Comparison of ENCODE assay signal across 8 cellular contexts in the genomic region with DNA sequence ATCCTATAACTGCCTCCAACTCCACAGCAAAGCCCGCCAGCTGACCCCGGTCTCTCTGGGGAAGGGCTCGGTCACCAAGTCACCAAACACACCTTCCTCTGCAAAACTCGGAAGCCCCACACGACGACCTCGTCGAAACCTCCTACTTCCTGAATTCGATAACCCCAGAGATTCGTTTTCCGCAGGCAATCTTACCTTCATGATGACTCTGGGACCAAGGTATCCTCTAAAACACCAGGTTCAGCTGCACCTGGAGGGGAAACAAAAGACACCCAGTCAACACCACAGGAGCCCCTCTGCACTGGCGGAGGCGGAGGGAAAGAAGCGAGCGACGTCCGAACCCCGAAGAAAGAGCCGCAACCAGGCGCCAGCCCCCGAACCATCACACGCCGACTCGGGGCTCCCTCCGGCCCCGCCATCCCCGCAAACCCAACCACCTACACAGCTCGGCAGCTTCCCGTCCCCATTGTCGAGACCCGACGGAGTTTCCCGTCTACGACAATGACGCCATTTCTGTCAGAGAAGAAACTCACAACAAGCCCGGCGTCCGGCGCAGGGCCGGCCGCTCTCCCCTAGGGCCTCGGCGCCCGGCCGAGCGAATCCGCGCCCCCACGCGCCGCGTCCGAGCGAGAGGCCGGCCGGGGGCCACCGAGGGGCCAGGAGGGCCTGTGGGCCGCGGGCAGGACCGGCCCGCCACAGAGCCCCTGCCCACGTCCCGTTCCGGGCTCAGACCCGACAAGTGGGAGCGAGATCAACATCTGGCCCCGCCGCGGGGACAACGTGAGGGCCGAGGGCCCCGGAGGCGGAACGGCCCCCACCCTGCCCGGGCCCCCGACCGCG.
DNase-seq lines count a peak whose midpoint lies in the region; ATAC-seq lines count a peak whose summit lies in the region.

No MANE protein-coding gene starts in this region.

- H3K27ac ChIP-seq in duodenal mucosa (ENCODE audit: low read depth, low read length), result peak overlapping the region; percentile 95

- no peaks in the 10 kb centered on the region for H3K9me3 ChIP-seq in duodenal mucosa (ENCODE audit: control insufficient read depth in 1 of 2, low read length in 2 of 2)

- H3K9ac ChIP-seq in duodenal mucosa (ENCODE audit: low read depth in 1 of 2, low read length in 2 of 2), result peak overlapping the region; percentile 89 to 92

- H3K27me3 ChIP-seq in duodenal mucosa (ENCODE audit: control insufficient read depth in 1 of 2, insufficient read depth in 2 of 2, low read length in 2 of 2), result no peaks in the 10 kb centered on the region

- peak overlapping the region; percentile 91 to 93 for H3K4me3 ChIP-seq in duodenal mucosa (ENCODE audit: low read depth in 1 of 2, low read length in 2 of 2)

- no peaks in the 10 kb centered on the region for H3K36me3 ChIP-seq in duodenal mucosa (ENCODE audit: control insufficient read depth in 1 of 2, insufficient read depth in 2 of 2, low read length in 2 of 2)

- peak; percentile 25 for ATAC-seq in GM19452 (IDR thresholded peaks at IDR 0.05; ENCODE audit: unreplicated experiment)

- DNase-seq in AG08396 (ENCODE audit: low spot score), result peak; percentile 36
- peak; percentile 23 for DNase-seq in NCI-H2107 (lab: John Stamatoyannopoulos, UW)
- DNase-seq in activated CD4-positive, alpha-beta T cell treated with anti-CD3 and anti-CD28 coated beads, Interleukin-2, amount 50 U/mL, for 48 hours, result peak; percentile 59 to 68
- DNase-seq in medulla oblongata (ENCODE audit: extremely low spot score), result peak; percentile 50
- DNase-seq in stimulated activated CD8-positive, alpha-beta memory T cell treated with anti-CD3 and anti-CD28 coated beads, Interleukin-12 subunit alpha, Interleukin-12 subunit beta, amount 100 ng/mL, for 1 hour (ENCODE audit: low read depth), result peak; percentile 37
- no peak for DNase-seq in SHP77 treated with DMSO at 0.1 percent for 48 hours (lab: John Stamatoyannopoulos, UW)

- peaks cover 27 to 39% of the 10 kb centered on the region in 2 donors for H3K4me1 ChIP-seq in duodenal mucosa (ENCODE audit: control insufficient read depth in 1 of 2, insufficient read depth in 2 of 2, low read length in 2 of 2)
